In the genomic region with DNA sequence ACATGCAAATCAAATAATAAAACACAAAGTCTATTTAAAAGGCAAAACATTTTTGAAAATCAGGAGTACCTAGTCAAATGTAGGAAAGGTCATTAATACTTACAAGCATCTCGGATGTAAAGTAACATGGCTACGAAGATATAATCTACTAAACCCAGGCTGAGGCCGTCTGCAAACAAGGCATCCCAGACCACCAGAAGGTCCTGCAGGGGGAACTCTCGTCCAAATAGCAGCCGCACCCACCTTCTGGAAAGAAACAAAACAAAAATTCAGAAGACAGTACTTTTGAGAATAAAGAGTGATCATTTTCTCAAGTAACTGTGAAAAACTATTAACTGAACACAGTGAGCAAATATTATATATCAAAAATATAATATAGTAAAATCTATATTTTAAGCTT, we compare ENCODE assay signal across 13 cellular contexts.
DNase-seq lines count a peak whose midpoint lies in the region; ATAC-seq, FAIRE-seq and TF ChIP-seq lines count a peak whose summit lies in the region.
"Had no signal": no experiment of that assay in that cellular context is flagged by ENCODE, and none has a peak within 500 bp of the region (broad histone marks: within the 10 kb centered on the region; RNA-seq: fewer than 3 reads in every experiment).

No MANE protein-coding gene starts in this region.

- H3K9me3 Mint-ChIP-seq in GM23338 = no peaks in the 10 kb centered on the region
- no peaks in the 10 kb centered on the region for H3K9me3 Mint-ChIP-seq in glutamatergic neuron (ENCODE audit: unreplicated experiment)
- no peaks in the 10 kb centered on the region for H3K9me3 Mint-ChIP-seq in neural progenitor cell
- H3K9me3 Mint-ChIP-seq: CD4-positive, alpha-beta T cell had no signal

- no peak for FAIRE-seq in H54 (lab: Jason Lieb, UNC)
- FAIRE-seq: GM18507, HepG2 had no signal

- H3K9me3 ChIP-seq in neural progenitor cell (ENCODE audit: low read depth) = no peaks in the 10 kb centered on the region

- no peaks in the 10 kb centered on the region for H3K36me3 ChIP-seq in GM23338 (ENCODE audit: insufficient read depth)
- no peaks in the 10 kb centered on the region for H3K36me3 ChIP-seq in neural progenitor cell

- no peak for ATAC-seq in GM23338
- ATAC-seq: HepG2 had no signal

- H3K4me1 ChIP-seq in GM23338 (ENCODE audit: insufficient read depth) (no peaks in the 10 kb centered on the region), neural progenitor cell (no peaks in the 10 kb centered on the region)

- TF ChIP-seq POLR2A in H54 (IDR thresholded peaks at IDR 0.05; ENCODE audit: low read depth, low read length) = no peak

- H4K20me1 ChIP-seq in GM23338 (replicated peaks; ENCODE audit: insufficient read depth) (no peaks in the 10 kb centered on the region), neural progenitor cell (ENCODE audit: low read depth) (no peaks in the 10 kb centered on the region)

- H3K9ac ChIP-seq in neural progenitor cell = no peak overlapping the region

- H3K36me3 Mint-ChIP-seq in GM23338 (ENCODE audit: low read depth) (no peaks in the 10 kb centered on the region), glutamatergic neuron (ENCODE audit: unreplicated experiment) (no peaks in the 10 kb centered on the region), neural progenitor cell (no peaks in the 10 kb centered on the region)

- H3K27me3 ChIP-seq in GM23338 (ENCODE audit: insufficient read depth) (no peaks in the 10 kb centered on the region), neural progenitor cell (no peaks in the 10 kb centered on the region)

- peak; percentile 36 for DNase-seq in GM23338 (ENCODE audit: low spot score)
- peak; percentile 91 for DNase-seq in NCI-H526 treated with DMSO at 0.1 percent for 48 hours (lab: John Stamatoyannopoulos, UW)
- peak; percentile 17 for DNase-seq in glutamatergic neuron
- no peak for DNase-seq in neural progenitor cell (ENCODE audit: low spot score)
- DNase-seq in SW 1271 (lab: John Stamatoyannopoulos, UW) = no peak
- no peak for DNase-seq in H54 (ENCODE audit: insufficient read length, low spot score)
- no peak for DNase-seq in stimulated activated CD4-positive, alpha-beta T cell treated with anti-CD3 and anti-CD28 coated beads, Interleukin-15, amount 100 ng/mL, for 24 hours
- DNase-seq: C1 segment of cervical spinal cord; Calu3; CD4-positive, alpha-beta T cell; DMS 273 treated with DMSO at 0.1 percent for 48 hours had no signal

- H3K4me3 ChIP-seq in GM23338 (no peak overlapping the region), neural progenitor cell (no peak overlapping the region)

- H3K4me2 ChIP-seq in GM23338 (no peak overlapping the region), neural progenitor cell (no peak overlapping the region)

- H3K27ac ChIP-seq in GM23338 (ENCODE audit: low read depth) (no peak overlapping the region), neural progenitor cell (no peak overlapping the region)

- H2AFZ ChIP-seq in GM23338 (no peak overlapping the region), neural progenitor cell (replicated peaks) (no peak overlapping the region)

- TF ChIP-seq CTCF in GM23338 (conservative IDR thresholded peaks at IDR 0.05; ENCODE audit: low read depth in 2 of 2) = peak; percentile 9 to 51; a peak in 3 of 4 replicates
- no peak for TF ChIP-seq CTCF in glutamatergic neuron (IDR thresholded peaks at IDR 0.05; ENCODE audit: partially characterized antibody, unreplicated experiment)
- TF ChIP-seq CTCF in neural progenitor cell (IDR thresholded peaks at IDR 0.05) = peak; percentile 18

- H3K27ac Mint-ChIP-seq in GM23338 (no peak overlapping the region), glutamatergic neuron (ENCODE audit: unreplicated experiment) (no peak overlapping the region), neural progenitor cell (no peak overlapping the region)
- H3K27ac Mint-ChIP-seq: CD4-positive, alpha-beta T cell had no signal

- no peaks in the 10 kb centered on the region for H3K9me2 ChIP-seq in GM23338 (ENCODE audit: insufficient read depth)

- no peaks in the 10 kb centered on the region for H3K4me1 Mint-ChIP-seq in GM23338
- H3K4me1 Mint-ChIP-seq in glutamatergic neuron (ENCODE audit: low read depth, unreplicated experiment) = peaks cover 2% of the 10 kb centered on the region
- no peaks in the 10 kb centered on the region for H3K4me1 Mint-ChIP-seq in neural progenitor cell

- H3K4me3 Mint-ChIP-seq in GM23338 (no peak overlapping the region), glutamatergic neuron (ENCODE audit: unreplicated experiment) (no peak overlapping the region), neural progenitor cell (no peak overlapping the region)
- H3K4me3 Mint-ChIP-seq: CD4-positive, alpha-beta T cell had no signal

- H3K27me3 Mint-ChIP-seq in GM23338 (ENCODE audit: insufficient read depth, low read depth, poor library complexity) = no peaks in the 10 kb centered on the region
- no peaks in the 10 kb centered on the region for H3K27me3 Mint-ChIP-seq in glutamatergic neuron (ENCODE audit: unreplicated experiment)
- H3K27me3 Mint-ChIP-seq in neural progenitor cell (ENCODE audit: insufficient read depth, low read depth) = no peaks in the 10 kb centered on the region
- H3K27me3 Mint-ChIP-seq: CD4-positive, alpha-beta T cell had no signal

- H3F3A ChIP-seq in GM23338 (replicated peaks; ENCODE audit: low read depth) (no peaks in the 10 kb centered on the region), neural progenitor cell (ENCODE audit: low read depth) (no peaks in the 10 kb centered on the region)

- H3K79me2 ChIP-seq in GM23338 (replicated peaks; ENCODE audit: insufficient read depth) (no peaks in the 10 kb centered on the region), neural progenitor cell (ENCODE audit: low read depth) (no peaks in the 10 kb centered on the region)

TF ChIP-seq in GM23338, 12 proteins besides CTCF, POLR2A, EP300 and RAD21 (continues in another document):
- TF ChIP-seq JUNB (IDR thresholded peaks at IDR 0.05; ENCODE audit: unreplicated experiment) (no peak), POLR2AphosphoS5 (IDR thresholded peaks at IDR 0.05; ENCODE audit: low read depth) (no peak), ZNF331 (CRISPR knock-in tag; IDR thresholded peaks at IDR 0.05; ENCODE audit: low read depth) (no peak)
- TF ChIP-seq, protein P1, sequence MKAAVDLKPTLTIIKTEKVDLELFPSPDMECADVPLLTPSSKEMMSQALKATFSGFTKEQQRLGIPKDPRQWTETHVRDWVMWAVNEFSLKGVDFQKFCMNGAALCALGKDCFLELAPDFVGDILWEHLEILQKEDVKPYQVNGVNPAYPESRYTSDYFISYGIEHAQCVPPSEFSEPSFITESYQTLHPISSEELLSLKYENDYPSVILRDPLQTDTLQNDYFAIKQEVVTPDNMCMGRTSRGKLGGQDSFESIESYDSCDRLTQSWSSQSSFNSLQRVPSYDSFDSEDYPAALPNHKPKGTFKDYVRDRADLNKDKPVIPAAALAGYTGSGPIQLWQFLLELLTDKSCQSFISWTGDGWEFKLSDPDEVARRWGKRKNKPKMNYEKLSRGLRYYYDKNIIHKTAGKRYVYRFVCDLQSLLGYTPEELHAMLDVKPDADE (IDR thresholded peaks at IDR 0.05) = no peak

Comparison
In these comparisons a context has a peak if more than half of its experiments do, and no peak if none do; other contexts are left out.
1. DNase-seq: peak in GM23338 (single experiment), NCI-H526 treated with DMSO at 0.1 percent for 48 hours (single experiment) and glutamatergic neuron (single experiment); none in neural progenitor cell (single experiment), SW 1271 (0 of 2), H54 (single experiment) and stimulated activated CD4-positive, alpha-beta T cell treated with anti-CD3 and anti-CD28 coated beads, Interleukin-15, amount 100 ng/mL, for 24 hours (single experiment).